ENCODE assay signal across 9 cellular contexts in genomic region chr3:11655188-11655928, GRCh38. TPM values are rescaled to one million over a fixed set of nuclear protein-coding genes. Genes with fewer than 3 reads are reported as not detected.
DNase-seq lines count a peak whose midpoint lies in the region; ATAC-seq, FAIRE-seq and TF ChIP-seq lines count a peak whose summit lies in the region.
"Had no signal": no experiment of that assay in that cellular context is flagged by ENCODE, and none has a peak within 500 bp of the region (broad histone marks: within the 10 kb centered on the region; RNA-seq: fewer than 3 reads in every experiment).

No MANE protein-coding gene starts in this region.

- no peak overlapping the region for H3K18ac ChIP-seq in mesendoderm (ENCODE audit: low read length)

- TF ChIP-seq CTCF in D721Med (IDR thresholded peaks at IDR 0.05; ENCODE audit: insufficient read depth, missing control alignments), result peak; percentile 67
- peak; percentile 67 for TF ChIP-seq CTCF in HFFc6 (IDR thresholded peaks at IDR 0.05)
- no peak for TF ChIP-seq CTCF in esophagus muscularis mucosa (IDR thresholded peaks at IDR 0.05)

- H2BK5ac ChIP-seq in mesendoderm (ENCODE audit: low read length), result no peak overlapping the region

- no peak for TF ChIP-seq EP300 in esophagus muscularis mucosa (IDR thresholded peaks at IDR 0.05)

- no peaks in the 10 kb centered on the region for H3K36me3 Mint-ChIP-seq in HFFc6 (ENCODE audit: low read depth)
- no peaks in the 10 kb centered on the region for H3K36me3 Mint-ChIP-seq in activated T-helper 17 cell treated with anti-CD3 and anti-CD28 coated beads, Interleukin-2, amount 50 U/mL, for 72 hours (ENCODE audit: low read depth)

- no peak overlapping the region for H3K27ac ChIP-seq in mesendoderm (ENCODE audit: low read depth, low read length)
- H3K27ac ChIP-seq in esophagus muscularis mucosa (replicated peaks in 1 of 4), result no peak overlapping the region

- no peaks in the 10 kb centered on the region for H3K9me3 Mint-ChIP-seq in HFFc6
- no peaks in the 10 kb centered on the region for H3K9me3 Mint-ChIP-seq in activated T-helper 17 cell treated with anti-CD3 and anti-CD28 coated beads, Interleukin-2, amount 50 U/mL, for 72 hours

- no peaks in the 10 kb centered on the region for H3K27me3 ChIP-seq in mesendoderm (ENCODE audit: insufficient read depth, low read length, poor library complexity)
- H3K27me3 ChIP-seq in esophagus muscularis mucosa, result no peaks in the 10 kb centered on the region

- no peaks in the 10 kb centered on the region for H3K36me3 ChIP-seq in mesendoderm (ENCODE audit: control insufficient read depth, insufficient read depth, low read length)
- H3K36me3 ChIP-seq in esophagus muscularis mucosa, result no peaks in the 10 kb centered on the region

- no peaks in the 10 kb centered on the region for H3K79me2 ChIP-seq in mesendoderm (ENCODE audit: control insufficient read depth, insufficient read depth, low read length)

- TF ChIP-seq POLR2A in esophagus muscularis mucosa (IDR thresholded peaks at IDR 0.05; ENCODE audit: low read depth), result no peak

- no peak overlapping the region for H4K8ac ChIP-seq in mesendoderm (ENCODE audit: low read depth, low read length)

- no peak for FAIRE-seq in D721Med (lab: Jason Lieb, UNC)

- H3K23ac ChIP-seq in mesendoderm (ENCODE audit: low read length), result no peak overlapping the region

- H3K4me3 Mint-ChIP-seq in HFFc6, result no peak overlapping the region
- H3K4me3 Mint-ChIP-seq in activated T-helper 17 cell treated with anti-CD3 and anti-CD28 coated beads, Interleukin-2, amount 50 U/mL, for 72 hours, result no peak overlapping the region

- H3K27ac Mint-ChIP-seq in HFFc6, result no peak overlapping the region
- peak overlapping the region; percentile 10 for H3K27ac Mint-ChIP-seq in activated T-helper 17 cell treated with anti-CD3 and anti-CD28 coated beads, Interleukin-2, amount 50 U/mL, for 72 hours

- H3K56ac ChIP-seq in mesendoderm (ENCODE audit: low read length), result no peak overlapping the region

- DNase-seq in D721Med (ENCODE audit: insufficient read length, low spot score), result no peak
- DNase-seq in HFFc6, result no peak
- DNase-seq in mesendoderm, result peak; percentile 52
- DNase-seq in esophagus muscularis mucosa (ENCODE audit: extremely low spot score), result no peak
- no peak for DNase-seq in SIG-M5 treated with dmso at 0.1 percent for 504 hours (lab: John Stamatoyannopoulos, UW; ENCODE audit: unreplicated experiment)
- no peak for DNase-seq in kidney glomerular epithelial cell (lab: John Stamatoyannopoulos, UW)
- DNase-seq: left ventricle myocardium superior, NCI-H1436 had no signal

- H3K79me1 ChIP-seq in mesendoderm (ENCODE audit: low read length), result no peaks in the 10 kb centered on the region

- intact Hi-C loops in esophagus muscularis mucosa (cut with DNase I), result no loop called here

- no peak overlapping the region for H2BK15ac ChIP-seq in mesendoderm (replicated peaks; ENCODE audit: low read depth)

- H2BK120ac ChIP-seq in mesendoderm (ENCODE audit: low read depth, low read length), result no peak overlapping the region

- H3K27me3 Mint-ChIP-seq in HFFc6 (ENCODE audit: insufficient read depth), result peaks cover 4% of the 10 kb centered on the region
- H3K27me3 Mint-ChIP-seq in activated T-helper 17 cell treated with anti-CD3 and anti-CD28 coated beads, Interleukin-2, amount 50 U/mL, for 72 hours, result no peaks in the 10 kb centered on the region

- peaks cover 4% of the 10 kb centered on the region for H3K4me1 ChIP-seq in mesendoderm (ENCODE audit: control insufficient read depth, low read depth, low read length)
- peaks cover 4 to 33% (median 20%) of the 10 kb centered on the region in 4 donors for H3K4me1 ChIP-seq in esophagus muscularis mucosa

- no peak overlapping the region for H3K4ac ChIP-seq in mesendoderm (ENCODE audit: low read depth, low read length)

- no peak overlapping the region for H2AK5ac ChIP-seq in mesendoderm (ENCODE audit: low read length)

- H4K5ac ChIP-seq in mesendoderm (ENCODE audit: low read length), result no peak overlapping the region

- H3K4me3 ChIP-seq in mesendoderm (ENCODE audit: low read length) (no peak overlapping the region), esophagus muscularis mucosa (no peak overlapping the region)

- ATAC-seq in activated T-helper 17 cell treated with anti-CD3 and anti-CD28 coated beads, Interleukin-2, amount 50 U/mL, for 72 hours (replicated peaks), result no peak
- ATAC-seq: left ventricle myocardium superior had no signal

- H3K9ac ChIP-seq in mesendoderm (ENCODE audit: low read length), result no peak overlapping the region

- WGBS in mesendoderm (ENCODE audit: extremely low coverage, insufficient coverage, low lambda C conversion rate), result no CpG with 5 or more reads among the region's 13 CpGs
- 77% methylated on average over 13 of the region's 13 CpGs for WGBS in esophagus muscularis mucosa

- no peak overlapping the region for H3K4me2 ChIP-seq in mesendoderm (ENCODE audit: low read length)

- peaks cover 16% of the 10 kb centered on the region for H3K4me1 Mint-ChIP-seq in HFFc6 (ENCODE audit: low read depth)
- peaks cover 4% of the 10 kb centered on the region for H3K4me1 Mint-ChIP-seq in activated T-helper 17 cell treated with anti-CD3 and anti-CD28 coated beads, Interleukin-2, amount 50 U/mL, for 72 hours

- no peaks in the 10 kb centered on the region for H3K9me3 ChIP-seq in esophagus muscularis mucosa

RNA-seq across cellular contexts. Expression of gene VGLL4, which starts 11.6 kb away (rescaled TPM):
- 10 to 100 TPM; 31.6 to 42.2 (median 33.8) TPM for total RNA-seq in HFFc6 (2021; fragmentation: NEBNext Ultra II Directional; extraction: Animal tissue kit (Norgen Biotek cat#: 25700))
- 10 to 100 TPM; 34.3 to 42.4 TPM for total RNA-seq in activated T-helper 17 cell treated with anti-CD3 and anti-CD28 coated beads, Interleukin-2, amount 50 U/mL, for 72 hours
- polyA plus RNA-seq in mesendoderm (2013, experiment 1 of 2), result 34.6 TPM
- polyA plus RNA-seq in mesendoderm (2013, experiment 2 of 2), result 34.3 TPM
- 100 to 1,000 TPM in 1 of 4 donors, 10 to 100 TPM in 3; 51.5 to 222 (median 80.7) TPM for total RNA-seq in esophagus muscularis mucosa

Comparison
In these comparisons a context has a peak if more than half of its experiments do, and no peak if none do; other contexts are left out.
1. CTCF ChIP-seq: peak in D721Med (single experiment) and HFFc6 (single experiment); none in esophagus muscularis mucosa (0 of 3).